ENCODE assay signal across 5 cellular contexts in genomic region chr11:36996795-36997194, GRCh38.
"Had no signal": no experiment of that assay in that cellular context is flagged by ENCODE, and none has a peak within 500 bp of the region (broad histone marks: within the 10 kb centered on the region; RNA-seq: fewer than 3 reads in every experiment).

No MANE protein-coding gene starts in this region.

- ATAC-seq: GM23338, HepG2 had no signal

- DNase-seq: H9, HCEC 1CT, KBM-7 had no signal
